Comparison of ENCODE assay signal across 8 cellular contexts in genomic region chr6:142621822-142622221, GRCh38.
"Had no signal": no experiment of that assay in that cellular context is flagged by ENCODE, and none has a peak within 500 bp of the region (broad histone marks: within the 10 kb centered on the region; RNA-seq: fewer than 3 reads in every experiment).

No MANE protein-coding gene starts in this region.

- H3K4me3 ChIP-seq: GM12878 had no signal

- FAIRE-seq: G401.6, GM12878, GM12891, GM12892, GM18507, GM19239 had no signal

- DNase-seq: GDM1, GF-D8 had no signal

- ATAC-seq: GM12878 had no signal
